In the genomic region with DNA sequence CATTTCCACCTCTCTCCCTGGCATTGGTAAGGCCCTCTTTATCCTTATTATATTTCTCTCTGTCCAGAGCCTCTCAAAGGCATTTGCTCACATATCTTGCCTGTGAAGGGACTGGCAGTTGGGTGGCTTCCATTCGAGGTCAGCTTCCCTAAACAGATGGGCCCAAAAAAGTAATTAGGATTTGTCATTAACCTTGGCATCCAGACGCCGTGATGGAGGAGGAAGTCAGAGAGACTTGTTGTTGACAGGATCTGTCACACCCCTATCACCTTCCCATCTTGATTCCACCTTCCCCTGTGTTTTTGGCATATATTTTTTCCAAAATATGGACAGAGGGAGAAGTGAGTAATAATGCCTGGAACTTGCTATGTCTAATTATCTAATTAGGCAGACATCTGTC, we compare ENCODE assay signal across 16 cellular contexts.
"Had no signal": no experiment of that assay in that cellular context is flagged by ENCODE, and none has a peak within 500 bp of the region (broad histone marks: within the 10 kb centered on the region; RNA-seq: fewer than 3 reads in every experiment).

No MANE protein-coding gene starts in this region.

- DNase-seq: cortex of kidney; effector CD8-positive, alpha-beta T cell; foreskin melanocyte; head of caudate nucleus; hippocampal formation; left colon; left ventricle myocardium superior; naive thymus-derived CD4-positive, alpha-beta T cell; psoas muscle; retina; stimulated activated CD4-positive, alpha-beta T cell treated with anti-CD3 and anti-CD28 coated beads, Interleukin-2, amount 100 ng/mL, for 24 hours; stimulated activated CD4-positive, alpha-beta T cell treated with anti-CD3 and anti-CD28 coated beads, Interleukin-4, amount 100 ng/mL, for 4 hours; stimulated activated naive B cell treated with anti-CD40 and anti-IgM and Interleukin-4, amounts not matched to agents 10 μg/mL and 1 μg/mL and 100 μg/mL, for 72 hours; stimulated activated naive CD8-positive, alpha-beta T cell treated with anti-CD3 and anti-CD28 coated beads, Interleukin-15, amount 100 ng/mL, for 72 hours; testis had no signal

- ATAC-seq: left colon; left ventricle myocardium superior; naive thymus-derived CD4-positive, alpha-beta T cell; psoas muscle; sciatic nerve; stimulated activated naive B cell treated with anti-CD40 and anti-IgM and Interleukin-4, amounts not matched to agents 10 μg/mL and 1 μg/mL and 100 μg/mL, for 72 hours; stimulated activated naive CD8-positive, alpha-beta T cell treated with anti-CD3 and anti-CD28 coated beads, Interleukin-15, amount 100 ng/mL, for 72 hours had no signal
